Comparison of ENCODE assay signal across 8 cellular contexts in the genomic region with DNA sequence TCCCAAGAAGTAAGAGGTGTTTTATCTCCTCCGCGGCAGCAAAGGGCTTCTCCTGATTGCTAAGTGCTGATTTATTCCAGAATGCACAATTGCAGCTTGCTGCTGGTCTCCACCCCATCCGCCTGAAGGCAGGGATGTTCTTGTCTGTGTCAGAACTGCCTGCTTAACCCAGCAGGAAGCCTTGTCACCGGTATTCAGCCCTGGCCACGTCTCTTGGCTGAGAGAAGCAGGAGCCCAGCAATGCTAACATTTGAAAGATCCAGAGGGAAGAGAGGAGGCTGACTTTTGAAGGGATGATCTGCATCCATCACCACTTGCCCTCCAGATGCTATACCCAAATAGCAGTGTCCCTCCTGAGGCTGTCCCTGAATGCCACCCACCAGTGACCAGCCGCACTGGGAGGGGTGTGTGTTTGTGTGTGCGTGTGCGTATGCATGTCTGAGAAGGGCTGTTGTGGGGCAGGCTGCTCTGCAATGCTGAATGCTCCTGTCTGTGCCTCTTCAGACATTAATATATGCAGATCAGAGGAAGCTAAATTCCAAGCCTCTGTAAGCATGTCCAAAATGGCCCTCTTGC. TPM values are rescaled to one million over a fixed set of nuclear protein-coding genes. Genes with fewer than 3 reads are reported as not detected.
DNase-seq lines count a peak whose midpoint lies in the region; ATAC-seq and TF ChIP-seq lines count a peak whose summit lies in the region.

No MANE protein-coding gene starts in this region.

- peak overlapping the region; percentile 32 for H3K27ac ChIP-seq in HEK293 (ENCODE audit: extremely low read depth, low read depth, low read length)
- peak overlapping the region in 1 of 4 donors; percentile 0 for H3K27ac ChIP-seq in sigmoid colon
- H3K27ac ChIP-seq in testis = no peak overlapping the region

- H3K9me3 ChIP-seq in HEK293 (ENCODE audit: control insufficient read depth, insufficient read depth, low read depth, low read length) (no peaks in the 10 kb centered on the region), sigmoid colon (no peaks in the 10 kb centered on the region), testis (no peaks in the 10 kb centered on the region)

- H3K27ac Mint-ChIP-seq in activated CD4-positive, alpha-beta T cell treated with anti-CD3 and anti-CD28 coated beads, Interleukin-2, amount 10 ng/mL, durations not matched to agents 7 days and 5 days = peak overlapping the region; percentile 96

- peaks cover 80% of the 10 kb centered on the region for H3K4me1 Mint-ChIP-seq in activated CD4-positive, alpha-beta T cell treated with anti-CD3 and anti-CD28 coated beads, Interleukin-2, amount 10 ng/mL, durations not matched to agents 7 days and 5 days

- CTCF ChIA-PET in HEK293 (lab: Yijun Ruan, JAX) = interaction anchor here (0.6 to 5.1 kb wide), 4 partner anchors 17 to 1269 kb away, joined by 3 to 31 read pairs (median 3); no protein-coding TSS in a partner anchor
- CTCF ChIA-PET in activated CD4-positive, alpha-beta T cell treated with anti-CD3 and anti-CD28 coated beads, Interleukin-2, amount 10 ng/mL, durations not matched to agents 7 days and 5 days (lab: Charles Lee) = interaction anchor here (0.6 to 4.7 kb wide), 4 partner anchors 28 to 61 kb away, joined by 3 to 21 read pairs (median 8); no protein-coding TSS in a partner anchor

- WGBS in sigmoid colon, 2 donors = 59 to 85% methylated on average over 8 of the region's 8 CpGs
- WGBS in testis, 2 donors = 72 to 76% methylated on average over 8 of the region's 8 CpGs

- no peaks in the 10 kb centered on the region for H3K36me3 ChIP-seq in HEK293 (ENCODE audit: control insufficient read depth in 2 of 2, insufficient read depth in 1 of 2, low read length in 2 of 2)
- no peaks in the 10 kb centered on the region for H3K36me3 ChIP-seq in sigmoid colon
- no peaks in the 10 kb centered on the region for H3K36me3 ChIP-seq in testis (ENCODE audit: low read depth, missing control alignments)

- intact Hi-C loops in sigmoid colon (cut with DNase I) (no loop called here), testis (cut with DNase I; ENCODE audit: low total_unique reads) (no loop called here), left colon (cut with DNase I, micrococcal nuclease) (no loop called here)

- no peak for TF ChIP-seq POLR2A in sigmoid colon (IDR thresholded peaks at IDR 0.05)
- no peak for TF ChIP-seq POLR2A in testis (IDR thresholded peaks at IDR 0.05)

- DNase-seq in activated CD4-positive, alpha-beta T cell treated with anti-CD3 and anti-CD28 coated beads, Interleukin-2, amount 10 ng/mL, durations not matched to agents 7 days and 5 days = peak; percentile 67
- DNase-seq in fibroblast of the aortic adventitia (ENCODE audit: low read depth) (no peak), sigmoid colon (no peak), testis (no peak), left colon (no peak), SIG-M5 (lab: John Stamatoyannopoulos, UW) (no peak), SIG-M5 treated with dmso at 0.1 percent for 504 hours (lab: John Stamatoyannopoulos, UW; ENCODE audit: unreplicated experiment) (no peak)

- peak overlapping the region; percentile 79 for H3K4me3 Mint-ChIP-seq in activated CD4-positive, alpha-beta T cell treated with anti-CD3 and anti-CD28 coated beads, Interleukin-2, amount 10 ng/mL, durations not matched to agents 7 days and 5 days

- H3K9me3 Mint-ChIP-seq in activated CD4-positive, alpha-beta T cell treated with anti-CD3 and anti-CD28 coated beads, Interleukin-2, amount 10 ng/mL, durations not matched to agents 7 days and 5 days = no peaks in the 10 kb centered on the region

- no peaks in the 10 kb centered on the region for H3K27me3 Mint-ChIP-seq in activated CD4-positive, alpha-beta T cell treated with anti-CD3 and anti-CD28 coated beads, Interleukin-2, amount 10 ng/mL, durations not matched to agents 7 days and 5 days

- peaks cover 40% of the 10 kb centered on the region for H3K36me3 Mint-ChIP-seq in activated CD4-positive, alpha-beta T cell treated with anti-CD3 and anti-CD28 coated beads, Interleukin-2, amount 10 ng/mL, durations not matched to agents 7 days and 5 days (ENCODE audit: low read depth)

- POLR2A ChIA-PET in HEK293 (lab: Yijun Ruan, JAX) = no interaction called here
- POLR2A ChIA-PET in activated CD4-positive, alpha-beta T cell treated with anti-CD3 and anti-CD28 coated beads, Interleukin-2, amount 10 ng/mL, durations not matched to agents 7 days and 5 days (lab: Charles Lee) = interaction anchor here (1.4 kb wide), 1 partner anchor 28 kb away, joined by 3 read pairs; no protein-coding TSS in a partner anchor

- H3K4me3 ChIP-seq in HEK293 (ENCODE audit: low read depth, low read length) (peak overlapping the region; percentile 0; the same call in 1 of the 2 replicates), fibroblast of the aortic adventitia (ENCODE audit: low read depth, low read length) (peak overlapping the region; percentile 9), sigmoid colon (peak overlapping the region in 3 of 4 donors; percentile 23 to 34 (median 33)), testis (no peak overlapping the region)

- H3K4me1 ChIP-seq in HEK293 (ENCODE audit: control insufficient read depth, insufficient read depth, low read length) = peaks cover 11% of the 10 kb centered on the region
- peaks cover 0 to 19% (median 17%) of the 10 kb centered on the region in 4 donors for H3K4me1 ChIP-seq in sigmoid colon
- peaks cover 3% of the 10 kb centered on the region for H3K4me1 ChIP-seq in testis

- H3K27me3 ChIP-seq in sigmoid colon (no peaks in the 10 kb centered on the region), testis (no peaks in the 10 kb centered on the region)

- no peak for TF ChIP-seq EP300 in sigmoid colon (IDR thresholded peaks at IDR 0.05)

- no peak for ATAC-seq in left colon

- no peak for TF ChIP-seq CTCF in HEK293 (tag by site-specific recombination; IDR thresholded peaks at IDR 0.05)
- no peak for TF ChIP-seq CTCF in fibroblast of the aortic adventitia (IDR thresholded peaks at IDR 0.05; ENCODE audit: insufficient read depth, low read length)
- TF ChIP-seq CTCF in sigmoid colon (IDR thresholded peaks at IDR 0.05) = no peak
- no peak for TF ChIP-seq CTCF in testis (IDR thresholded peaks at IDR 0.05)

TF ChIP-seq in HEK293, 187 proteins besides CTCF, POLR2A, EP300 and RAD21 (continues in another document):
- TF ChIP-seq ZNF677 (tag by site-specific recombination; IDR thresholded peaks at IDR 0.05) (peak; percentile 81), ZNF112 (tag by site-specific recombination; IDR thresholded peaks at IDR 0.05) (no peak), ZNF248 (tag by site-specific recombination; IDR thresholded peaks at IDR 0.05) (0 out of 2 replicates have a peak, but pooled peaks have one; percentile 24), SP7 (tag by site-specific recombination; IDR thresholded peaks at IDR 0.05) (peak; percentile 96), ZNF157 (tag by site-specific recombination; IDR thresholded peaks at IDR 0.05) (no peak), ZNF155 (tag by site-specific recombination; IDR thresholded peaks at IDR 0.05) (no peak), ZNF311 (tag by site-specific recombination; IDR thresholded peaks at IDR 0.05; ENCODE audit: borderline replicate concordance) (no peak), ZNF626 (tag by site-specific recombination; IDR thresholded peaks at IDR 0.05) (no peak), ZNF510 (tag by site-specific recombination; IDR thresholded peaks at IDR 0.05; ENCODE audit: insufficient replicate concordance) (no peak), ZNF2 (tag by site-specific recombination; IDR thresholded peaks at IDR 0.05) (no peak), ZNF18 (tag by site-specific recombination; IDR thresholded peaks at IDR 0.05) (no peak), TRIM28 (IDR thresholded peaks at IDR 0.05; ENCODE audit: borderline replicate concordance, low read length) (peak; percentile 50; the same call in 1 of the 2 replicates), GLIS2 (tag by site-specific recombination; IDR thresholded peaks at IDR 0.05) (no peak), ZNF23 (tag by site-specific recombination; IDR thresholded peaks at IDR 0.05; ENCODE audit: borderline replicate concordance) (no peak), YY1 (tag by site-specific recombination; IDR thresholded peaks at IDR 0.05) (no peak), ZNF585B (tag by site-specific recombination; IDR thresholded peaks at IDR 0.05) (no peak), ZNF768 (tag by site-specific recombination; IDR thresholded peaks at IDR 0.05) (no peak)
- TF ChIP-seq, protein P1, sequence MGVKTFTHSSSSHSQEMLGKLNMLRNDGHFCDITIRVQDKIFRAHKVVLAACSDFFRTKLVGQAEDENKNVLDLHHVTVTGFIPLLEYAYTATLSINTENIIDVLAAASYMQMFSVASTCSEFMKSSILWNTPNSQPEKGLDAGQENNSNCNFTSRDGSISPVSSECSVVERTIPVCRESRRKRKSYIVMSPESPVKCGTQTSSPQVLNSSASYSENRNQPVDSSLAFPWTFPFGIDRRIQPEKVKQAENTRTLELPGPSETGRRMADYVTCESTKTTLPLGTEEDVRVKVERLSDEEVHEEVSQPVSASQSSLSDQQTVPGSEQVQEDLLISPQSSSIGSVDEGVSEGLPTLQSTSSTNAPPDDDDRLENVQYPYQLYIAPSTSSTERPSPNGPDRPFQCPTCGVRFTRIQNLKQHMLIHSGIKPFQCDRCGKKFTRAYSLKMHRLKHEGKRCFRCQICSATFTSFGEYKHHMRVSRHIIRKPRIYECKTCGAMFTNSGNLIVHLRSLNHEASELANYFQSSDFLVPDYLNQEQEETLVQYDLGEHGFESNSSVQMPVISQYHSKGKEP (tag by site-specific recombination; IDR thresholded peaks at IDR 0.05) = peak; percentile 97

RNA-seq across cellular contexts. Expression of gene SCML4, which starts 4.0 kb away (rescaled TPM):
- total RNA-seq in activated CD4-positive, alpha-beta T cell treated with anti-CD3 and anti-CD28 coated beads, Interleukin-2, amount 10 ng/mL, durations not matched to agents 7 days and 5 days = 10 to 100 TPM; 46.5 to 49.7 TPM
- total RNA-seq in fibroblast of the aortic adventitia (ENCODE audit: low replicate concordance) = not detected in 2 replicates
- under 1 TPM; 0.28 to 0.99 (median 0.76) TPM for total RNA-seq in sigmoid colon
- 1 to 10 TPM; 1.2 to 8.9 (median 1.4) TPM for polyA plus RNA-seq in sigmoid colon
- 1 to 10 TPM; 1.3 to 1.4 TPM for total RNA-seq in testis
- 7.8 TPM for polyA plus RNA-seq in testis (ENCODE audit: insufficient read depth, low read depth, low replicate concordance)
- 1 to 10 TPM; 2.2 to 3.4 TPM for total RNA-seq in left colon

Comparison
In these comparisons a context has a peak if more than half of its experiments do, and no peak if none do; other contexts are left out.
1. H3K4me3 ChIP-seq: peak in HEK293 (single experiment), fibroblast of the aortic adventitia (single experiment) and sigmoid colon (3 of 4); none in testis (0 of 2).
2. RNA of gene SCML4, which starts 4.0 kb away (total RNA-seq): 46.5 to 49.7 TPM in activated CD4-positive, alpha-beta T cell treated with anti-CD3 and anti-CD28 coated beads, Interleukin-2, amount 10 ng/mL, durations not matched to agents 7 days and 5 days; 2.2 to 3.4 TPM in left colon, 1.3 to 1.4 TPM in testis, 0.28 to 0.99 TPM in sigmoid colon and not detected in fibroblast of the aortic adventitia; every median in the first group is over 10 times any median in the second.